30 cellular contexts compared by ENCODE assay signal in genomic region chr3:105956311-105956710, GRCh38.
"Had no signal": no experiment of that assay in that cellular context is flagged by ENCODE, and none has a peak within 500 bp of the region (broad histone marks: within the 10 kb centered on the region; RNA-seq: fewer than 3 reads in every experiment).

No MANE protein-coding gene starts in this region.

- H3K4me1 ChIP-seq: colonic mucosa, parathyroid adenoma, stomach, thyroid gland, upper lobe of right lung had no signal

- ATAC-seq: activated CD4-positive, CD25-positive, alpha-beta regulatory T cell treated with anti-CD3 and anti-CD28 coated beads, Interleukin-2, amount 50 U/mL, for 24 hours; effector memory CD8-positive, alpha-beta T cell; naive thymus-derived CD8-positive, alpha-beta T cell; stimulated activated naive B cell treated with anti-CD40 and anti-IgM and Interleukin-4, amounts not matched to agents 10 μg/mL and 1 μg/mL and 100 μg/mL, for 72 hours; T-cell; upper lobe of right lung had no signal

- H3K4me3 ChIP-seq: colonic mucosa, right atrium auricular region, stomach, thyroid gland, upper lobe of right lung had no signal

- H2AFZ ChIP-seq: parathyroid adenoma had no signal

- DNase-seq: activated CD4-positive, alpha-beta T cell treated with anti-CD3 and anti-CD28 coated beads for 48 hours; activated CD4-positive, alpha-beta T cell treated with anti-CD3 and anti-CD28 coated beads, Interleukin-2, amount 50 U/mL, for 48 hours; activated CD8-positive, alpha-beta memory T cell treated with anti-CD3 and anti-CD28 coated beads for 24 hours; activated effector memory CD4-positive, alpha-beta T cell treated with anti-CD3 and anti-CD28 coated beads, Interleukin-2, amount 50 U/mL, for 16 hours; activated naive CD4-positive, alpha-beta T cell treated with anti-CD3 and anti-CD28 coated beads for 36 hours; activated naive CD8-positive, alpha-beta T cell treated with anti-CD3 and anti-CD28 coated beads for 36 hours; amygdala; colonic mucosa; effector memory CD8-positive, alpha-beta T cell; foreskin fibroblast; head of caudate nucleus; hippocampal formation; kidney; naive thymus-derived CD8-positive, alpha-beta T cell; nucleus accumbens; stimulated activated CD4-positive, alpha-beta T cell treated with anti-CD3 and anti-CD28 coated beads, Interleukin-15, amount 100 ng/mL, for 24 hours; stimulated activated CD4-positive, alpha-beta T cell treated with anti-CD3 and anti-CD28 coated beads, Interleukin-2, amount 100 ng/mL, for 24 hours; stimulated activated naive B cell treated with anti-CD40 and anti-IgM and Interleukin-4, amounts not matched to agents 10 μg/mL and 1 μg/mL and 100 μg/mL, for 72 hours; stomach; T-cell; thyroid gland; upper lobe of right lung; WERI-Rb-1 had no signal

- H3K27ac ChIP-seq: colonic mucosa, parathyroid adenoma, right atrium auricular region, stomach, thyroid gland, upper lobe of right lung, WERI-Rb-1 had no signal

- H3K27me3 Mint-ChIP-seq: activated naive CD8-positive, alpha-beta T cell treated with anti-CD3 and anti-CD28 coated beads for 36 hours; effector memory CD8-positive, alpha-beta T cell; memory B cell; naive thymus-derived CD8-positive, alpha-beta T cell; stimulated activated naive B cell treated with anti-CD40 and anti-IgM and Interleukin-4, amounts not matched to agents 10 μg/mL and 1 μg/mL and 100 μg/mL, for 72 hours; T-cell had no signal

- H3K36me3 ChIP-seq: colonic mucosa, right atrium auricular region, stomach, thyroid gland, upper lobe of right lung, WERI-Rb-1 had no signal

- H3K4me1 Mint-ChIP-seq: stimulated activated naive B cell treated with anti-CD40 and anti-IgM and Interleukin-4, amounts not matched to agents 10 μg/mL and 1 μg/mL and 100 μg/mL, for 72 hours; T-cell had no signal

- H3K79me2 ChIP-seq: parathyroid adenoma had no signal

- H3K27ac Mint-ChIP-seq: activated naive CD4-positive, alpha-beta T cell treated with anti-CD3 and anti-CD28 coated beads for 36 hours; activated naive CD8-positive, alpha-beta T cell treated with anti-CD3 and anti-CD28 coated beads for 36 hours; activated T-helper 1 cell treated with anti-CD3 and anti-CD28 coated beads, Interleukin-12 subunit alpha, Interleukin-12 subunit beta, Interleukin-2, Interleukin-4 antibody, amounts not matched to agents 30 ng/mL and 10 ng/mL and 1 ng/mL, durations not matched to agents 14 hours and 24 hours and 36 hours; effector memory CD8-positive, alpha-beta T cell; memory B cell; naive thymus-derived CD8-positive, alpha-beta T cell; stimulated activated naive B cell treated with anti-CD40 and anti-IgM and Interleukin-4, amounts not matched to agents 10 μg/mL and 1 μg/mL and 100 μg/mL, for 72 hours; T-cell; T-helper 2 cell treated with Interferon-gamma antibody and Interleukin-4, amounts not matched to agents 5 μg/mL and 100 μg/mL, for 36 hours had no signal

- H3K27me3 ChIP-seq: colonic mucosa, right atrium auricular region, stomach, thyroid gland, upper lobe of right lung had no signal

- H3K9ac ChIP-seq: parathyroid adenoma had no signal

- H3K9me3 ChIP-seq: colonic mucosa, right atrium auricular region, stomach, thyroid gland, upper lobe of right lung had no signal

- H3K9me3 Mint-ChIP-seq: effector memory CD8-positive, alpha-beta T cell had no signal

- H3K4me3 Mint-ChIP-seq: activated naive CD4-positive, alpha-beta T cell treated with anti-CD3 and anti-CD28 coated beads for 36 hours; activated naive CD8-positive, alpha-beta T cell treated with anti-CD3 and anti-CD28 coated beads for 36 hours; activated T-helper 1 cell treated with anti-CD3 and anti-CD28 coated beads, Interleukin-12 subunit alpha, Interleukin-12 subunit beta, Interleukin-2, Interleukin-4 antibody, amounts not matched to agents 30 ng/mL and 10 ng/mL and 1 ng/mL, durations not matched to agents 14 hours and 24 hours and 36 hours; effector memory CD8-positive, alpha-beta T cell; memory B cell; naive thymus-derived CD8-positive, alpha-beta T cell; neural crest cell; stimulated activated naive B cell treated with anti-CD40 and anti-IgM and Interleukin-4, amounts not matched to agents 10 μg/mL and 1 μg/mL and 100 μg/mL, for 72 hours; T-cell; T-helper 2 cell treated with Interferon-gamma antibody and Interleukin-4, amounts not matched to agents 5 μg/mL and 100 μg/mL, for 36 hours had no signal

- H3K36me3 Mint-ChIP-seq: activated naive CD8-positive, alpha-beta T cell treated with anti-CD3 and anti-CD28 coated beads for 36 hours; memory B cell; T-cell had no signal
